In genomic region chr19:43245848-43246247, GRCh38 we compare ENCODE assay signal across 15 cellular contexts. TPM values are rescaled to one million over a fixed set of nuclear protein-coding genes. Genes with fewer than 3 reads are reported as not detected.
"Had no signal": no experiment of that assay in that cellular context is flagged by ENCODE, and none has a peak within 500 bp of the region (broad histone marks: within the 10 kb centered on the region; RNA-seq: fewer than 3 reads in every experiment).

No MANE protein-coding gene starts in this region.

RNA-seq across cellular contexts. Expression of gene PSG9, which starts 23.5 kb away (rescaled TPM):
- total RNA-seq: stomach, subcutaneous adipose tissue, suprapubic skin, temporal lobe, thoracic aorta, thyroid gland, tibial nerve, transverse colon, upper lobe of left lung, upper lobe of right lung, ureter, urinary bladder, uterus, vagina had no signal
- polyA plus RNA-seq: stomach, urinary bladder had no signal

RNA-seq across cellular contexts. Expression of gene PSG4, which starts 40.4 kb away (rescaled TPM):
- total RNA-seq: stomach, subcutaneous adipose tissue, temporal lobe, thoracic aorta, thyroid gland, tibial nerve, transverse colon, upper lobe of left lung, upper lobe of right lung, uterus had no signal
- polyA plus RNA-seq: urinary bladder had no signal

RNA-seq across cellular contexts. Expression of gene PSG5, which starts 59.5 kb away (rescaled TPM):
- total RNA-seq: stomach, subcutaneous adipose tissue, temporal lobe, testis, thoracic aorta, thyroid gland, tibial nerve, transverse colon, upper lobe of left lung, upper lobe of right lung, ureter, urinary bladder, uterus, vagina had no signal
- polyA plus RNA-seq: stomach, urinary bladder had no signal
